1 cellular context compared by ENCODE assay signal in genomic region chr11:114832532-114833125, GRCh38.
TF ChIP-seq lines count a peak whose summit lies in the region.

No MANE protein-coding gene starts in this region.

TF ChIP-seq in SK-N-SH, 30 proteins besides CTCF, POLR2A, EP300 and RAD21 (continued from another document):
- TF ChIP-seq RCOR1 (IDR thresholded peaks at IDR 0.05; ENCODE audit: low read length) (no peak), ELF1 (IDR thresholded peaks at IDR 0.05) (no peak), NRF1 (IDR thresholded peaks at IDR 0.05; ENCODE audit: low read depth, low read length) (no peak), NFIC (IDR thresholded peaks at IDR 0.05; ENCODE audit: borderline replicate concordance) (no peak), SMC3 (IDR thresholded peaks at IDR 0.05; ENCODE audit: low read depth, low read length) (no peak), YY1 (IDR thresholded peaks at IDR 0.05; ENCODE audit: low read depth) (no peak), FOXJ3 (CRISPR knock-in tag; IDR thresholded peaks at IDR 0.05) (no peak), POLR2AphosphoS5 (IDR thresholded peaks at IDR 0.05; ENCODE audit: low read depth, low read length) (no peak), TCF12 (IDR thresholded peaks at IDR 0.05) (no peak), EZH2phosphoT487 (IDR thresholded peaks at IDR 0.05; ENCODE audit: borderline replicate concordance, low read depth) (no peak), SIN3A (IDR thresholded peaks at IDR 0.05; ENCODE audit: borderline replicate concordance, low read depth, low read length) (no peak), MXI1 (IDR thresholded peaks at IDR 0.05; ENCODE audit: low read depth, low read length) (no peak), USF2 (IDR thresholded peaks at IDR 0.05; ENCODE audit: borderline replicate concordance, low read depth, low read length) (no peak)
